Comparison of ENCODE assay signal across 8 cellular contexts in the genomic region with DNA sequence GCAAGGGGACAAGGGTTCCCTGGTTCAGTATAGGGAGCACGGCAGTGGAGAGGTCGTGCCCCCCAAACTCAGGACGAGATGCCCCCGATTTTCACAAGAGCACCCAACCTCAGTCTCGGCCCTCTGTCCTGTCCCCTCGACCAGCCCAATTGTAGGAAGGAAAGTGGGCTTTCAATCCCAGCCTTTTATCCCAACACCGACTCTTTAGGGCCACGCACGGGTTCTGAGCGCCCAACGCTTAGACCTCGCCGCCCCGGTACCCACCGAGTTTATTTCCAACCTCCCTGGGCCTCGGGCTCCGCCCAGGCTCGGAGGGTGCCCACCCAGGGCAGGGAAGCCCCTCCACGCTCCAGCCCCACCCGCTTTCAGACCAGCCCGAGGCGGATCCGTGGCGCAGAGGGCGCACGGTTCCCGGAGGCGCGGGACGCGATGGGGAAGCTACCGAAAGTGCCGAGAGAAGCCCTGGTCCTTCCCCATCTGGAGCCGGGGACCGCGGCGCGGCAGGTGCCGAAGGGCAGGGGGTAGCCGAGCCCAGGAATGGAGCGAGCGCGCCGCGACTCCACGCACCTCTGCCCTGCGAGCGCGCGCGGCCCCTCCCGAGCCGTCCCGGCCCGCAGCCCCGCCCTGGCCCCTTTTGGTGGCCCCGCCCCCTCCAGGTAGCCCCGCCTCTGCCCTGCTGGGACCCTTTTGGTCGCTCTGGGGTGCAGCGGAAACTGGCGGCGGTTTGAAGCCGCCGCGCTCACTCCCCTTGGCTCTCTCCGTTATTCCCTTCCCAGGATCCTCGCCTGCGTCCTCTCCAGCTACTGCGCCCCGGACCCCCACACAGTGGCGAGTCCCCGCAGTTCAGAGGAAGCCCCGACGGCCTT. TPM values are rescaled to one million over a fixed set of nuclear protein-coding genes. Genes with fewer than 3 reads are reported as not detected.
DNase-seq lines count a peak whose midpoint lies in the region; ATAC-seq, FAIRE-seq and TF ChIP-seq lines count a peak whose summit lies in the region.

No MANE protein-coding gene starts in this region.

- WGBS in K562 (ENCODE audit: insufficient coverage, low coverage, missing lambda C conversion rate), result 10% methylated on average over 47 of the region's 74 CpGs

- TF ChIP-seq EP300 in K562 (IDR thresholded peaks at IDR 0.05; ENCODE audit: low read length), result no peak

- POLR2A ChIA-PET in K562 (lab: Yijun Ruan, JAX), result no interaction called here

- H3K9me3 ChIP-seq in SU-DHL-6 (ENCODE audit: insufficient read depth, low read length), result no peaks in the 10 kb centered on the region
- H3K9me3 ChIP-seq in K562 (replicated peaks; ENCODE audit: control insufficient read depth, insufficient read depth, low read depth, low read length), result no peaks in the 10 kb centered on the region
- H3K9me3 ChIP-seq in mucosa of rectum (ENCODE audit: control insufficient read depth in 2 of 2, low read length in 2 of 2), result no peaks in the 10 kb centered on the region
- H3K9me3 ChIP-seq in kidney (ENCODE audit: control insufficient read depth in 1 of 2, low read length in 2 of 2), result no peaks in the 10 kb centered on the region

- H3K9ac ChIP-seq in SU-DHL-6 (ENCODE audit: low read length) (peak overlapping the region; percentile 51), K562 (ENCODE audit: insufficient read depth in 1 of 2, low read depth in 2 of 2, low read length in 2 of 2) (peak overlapping the region in 1 of 2 experiments; percentile 35; a peak in 1 of 4 replicates), mucosa of rectum (ENCODE audit: low read depth in 1 of 2, low read length in 2 of 2) (no peak overlapping the region), kidney (ENCODE audit: low read length in 2 of 2) (no peak overlapping the region)

- H3K4me1 ChIP-seq in K562 (replicated peaks in 1 of 2; ENCODE audit: control insufficient read depth in 2 of 2, insufficient read depth in 2 of 2, low read length in 2 of 2), result peaks cover 0 to 23% of the 10 kb centered on the region in 2 experiments; a peak in 3 of 5 replicates
- H3K4me1 ChIP-seq in mucosa of rectum (ENCODE audit: control insufficient read depth in 2 of 2, insufficient read depth in 2 of 2, low read length in 2 of 2), result peaks cover 0 to 4% of the 10 kb centered on the region in 2 donors
- peaks cover 0 to 6% of the 10 kb centered on the region in 2 donors for H3K4me1 ChIP-seq in kidney (ENCODE audit: control insufficient read depth in 1 of 2, insufficient read depth in 1 of 2, low read depth in 1 of 2, low read length in 2 of 2)

- TF ChIP-seq CTCF in SU-DHL-6 (IDR thresholded peaks at IDR 0.05; ENCODE audit: insufficient read depth, low read length, poor library complexity, severe bottlenecking), result no peak
- TF ChIP-seq CTCF in K562 (IDR thresholded peaks at IDR 0.05 in 2 of 3, conservative IDR thresholded peaks at IDR 0.05 in 1 of 3; ENCODE audit: insufficient read depth in 2 of 3, low read depth in 1 of 3, low read length in 3 of 3), result no peak
- TF ChIP-seq CTCF in kidney (IDR thresholded peaks at IDR 0.05; ENCODE audit: borderline replicate concordance, extremely low read depth, insufficient read depth), result no peak

- H3F3A ChIP-seq in SU-DHL-6 (ENCODE audit: insufficient read depth), result no peaks in the 10 kb centered on the region

- DNase-seq in activated gamma-delta T cell treated with Interleukin-2 at 50 U/mL for 16 hours (peak; percentile 66), activated gamma-delta T cell (lab: John Stamatoyannopoulos, UW) (no peak), K562 (ENCODE audit: extremely low read depth in 1 of 4, low spot score in 3 of 4) (peak; percentile 30 to 85 (median 72)), kidney (no peak)
- DNase-seq in stimulated activated naive CD4-positive, alpha-beta T cell treated with Interleukin-2 at 50 U/mL for 16 hours (lab: John Stamatoyannopoulos, UW), result peak; percentile 18

- no peaks in the 10 kb centered on the region for H4K20me1 ChIP-seq in SU-DHL-6 (ENCODE audit: low read depth, low read length)
- H4K20me1 ChIP-seq in K562 (replicated peaks; ENCODE audit: control insufficient read depth, insufficient read depth, low read length), result peaks cover 2% of the 10 kb centered on the region; the same call in 1 of the 2 replicates

- no peak for TF ChIP-seq RAD21 in K562 (CRISPR knock-in tag; conservative IDR thresholded peaks at IDR 0.05 in 1 of 2, IDR thresholded peaks at IDR 0.05 in 1 of 2)

- in situ Hi-C loops in K562 (cut with MboI), result no loop called here

- peak overlapping the region; percentile 56 for H3K4me3 ChIP-seq in SU-DHL-6 (ENCODE audit: insufficient read depth, low read length, poor library complexity, severe bottlenecking)
- H3K4me3 ChIP-seq in K562, result peak overlapping the region; percentile 18; the same call in 1 of the 2 replicates
- H3K4me3 ChIP-seq in mucosa of rectum (ENCODE audit: low read length in 2 of 2), result peak overlapping the region; percentile 35 to 44
- no peak overlapping the region for H3K4me3 ChIP-seq in kidney (ENCODE audit: low read length in 2 of 2)

- peak overlapping the region; percentile 37 for H2AFZ ChIP-seq in SU-DHL-6 (ENCODE audit: low read depth, low read length, severe bottlenecking)
- H2AFZ ChIP-seq in K562 (ENCODE audit: low read depth, low read length), result 0 out of 2 replicates have a peak overlapping the region, but pooled peaks have one; percentile 44

- H3K9me1 ChIP-seq in K562 (ENCODE audit: control insufficient read depth, insufficient read depth, low read length), result no peaks in the 10 kb centered on the region

- CTCF ChIA-PET in K562 (lab: Yijun Ruan, JAX; ENCODE audit: low intra/inter-chr PET ratio), result no interaction called here

- no peaks in the 10 kb centered on the region for H3K9me2 ChIP-seq in SU-DHL-6 (replicated peaks; ENCODE audit: insufficient read depth, low read length)

- H3K36me3 ChIP-seq in SU-DHL-6 (ENCODE audit: low read length) (no peaks in the 10 kb centered on the region), K562 (ENCODE audit: control insufficient read depth, insufficient read depth, low read length) (no peaks in the 10 kb centered on the region), mucosa of rectum (ENCODE audit: control insufficient read depth in 2 of 2, insufficient read depth in 2 of 2, low read length in 2 of 2) (no peaks in the 10 kb centered on the region), kidney (ENCODE audit: control insufficient read depth in 1 of 2, insufficient read depth in 2 of 2, low read length in 2 of 2) (no peaks in the 10 kb centered on the region)

- ATAC-seq in K562, result peak; percentile 84
- ATAC-seq in HG02678 (IDR thresholded peaks at IDR 0.05; ENCODE audit: unreplicated experiment), result no peak

- intact Hi-C loops in K562 (cut with micrococcal nuclease), result no loop called here
- intact Hi-C loops in kidney (cut with DNase I), result no loop called here

- no TSS peak for BruUV-seq in K562 (replicated peaks; lab: Mats Ljungman, UMichigan)

- FAIRE-seq in K562 (lab: Jason Lieb, UNC), result no peak
- no peak for FAIRE-seq in kidney (lab: Jason Lieb, UNC)

- no peaks in the 10 kb centered on the region for H3K79me2 ChIP-seq in SU-DHL-6 (ENCODE audit: insufficient read depth, low read length)
- no peaks in the 10 kb centered on the region for H3K79me2 ChIP-seq in K562 (ENCODE audit: control insufficient read depth, insufficient read depth, low read length)

- H3K27ac ChIP-seq in SU-DHL-6 (ENCODE audit: low read depth, low read length) (no peak overlapping the region), K562 (ENCODE audit: extremely low read depth, low read depth, low read length) (no peak overlapping the region), mucosa of rectum (ENCODE audit: low read depth in 2 of 2, low read length in 2 of 2) (no peak overlapping the region), kidney (ENCODE audit: low read depth in 2 of 2, low read length in 2 of 2) (no peak overlapping the region)

- H3K4me2 ChIP-seq in SU-DHL-6 (ENCODE audit: low read depth, low read length, poor library complexity, severe bottlenecking) (peak overlapping the region; percentile 76), K562 (ENCODE audit: insufficient read depth, low read length) (peak overlapping the region; percentile 54)

- no peaks in the 10 kb centered on the region for H3K27me3 ChIP-seq in SU-DHL-6 (ENCODE audit: low read length)
- H3K27me3 ChIP-seq in K562 (ENCODE audit: control insufficient read depth in 2 of 2, insufficient read depth in 2 of 2, low read length in 2 of 2), result peaks cover 30 to 75% of the 10 kb centered on the region in 2 experiments
- peaks cover 19 to 50% of the 10 kb centered on the region in 2 donors for H3K27me3 ChIP-seq in mucosa of rectum (ENCODE audit: control insufficient read depth in 2 of 2, insufficient read depth in 2 of 2, low read length in 2 of 2)

- no peak for TF ChIP-seq POLR2A in K562 (conservative IDR thresholded peaks at IDR 0.05)

RNA-seq across cellular contexts. Expression of a gene that starts 20.4 kb away (rescaled TPM):
- total RNA-seq in K562 (2011; cell fraction: chromatin; rRNA removed; ENCODE audit: low replicate concordance), result 0.09 TPM in 1 of 2 replicates, not detected in the other
- not detected in 2 replicates for total RNA-seq in K562 (2011; cell fraction: nucleolus; rRNA removed)
- not detected in 2 replicates for total RNA-seq in K562 (2011; cell fraction: nucleoplasm; rRNA removed)
- total RNA-seq in K562 (2014; rRNA removed), result not detected in 2 replicates
- total RNA-seq in K562 (2014; rRNA removed; fragmentation: Illumina TruSeq; extraction: Trizol), result not detected in 2 replicates
- not detected in 2 replicates for total RNA-seq in K562 (2015; rRNA removed; fragmentation: Illumina TruSeq; extraction: Trizol)
- not detected in 2 replicates for total RNA-seq in K562 (2021)
- polyA plus RNA-seq in K562 (2011; rRNA removed), result not detected in 2 replicates
- not detected in 2 replicates for polyA plus RNA-seq in K562 (2011; cell fraction: cytosol; rRNA removed)
- not detected in 2 replicates for polyA plus RNA-seq in K562 (2011; cell fraction: nucleus; rRNA removed)
- not detected in 2 replicates for polyA plus RNA-seq in K562 (2012)
- polyA plus RNA-seq in K562 (2014; fragmentation: Illumina TruSeq; extraction: Trizol), result not detected in 2 replicates
- not detected for polyA plus RNA-seq in K562 (2014; fragmentation: Nextera tagmentation; extraction: Ambion mirVana)
- not detected in 2 replicates for polyA plus RNA-seq in K562 (2014; rRNA removed)
- not detected in 2 replicates for polyA minus RNA-seq in K562 (2011; rRNA and poly(A)+ RNA removed)
- not detected in 2 replicates for polyA minus RNA-seq in K562 (2011; cell fraction: cytosol; rRNA and poly(A)+ RNA removed)
- not detected in 2 replicates for polyA minus RNA-seq in K562 (2011; cell fraction: nucleus; rRNA and poly(A)+ RNA removed)
- total RNA-seq in kidney, result 0.76 TPM
- polyA plus RNA-seq in kidney (ENCODE audit: insufficient read depth, low read depth, low replicate concordance), result 0.11 TPM

RNA-seq across cellular contexts. Expression of a gene that starts 46.4 kb away (rescaled TPM):
- 108 and 190 TPM in 2 replicates for total RNA-seq in K562 (2011; cell fraction: chromatin; rRNA removed; ENCODE audit: low replicate concordance)
- total RNA-seq in K562 (2011; cell fraction: nucleolus; rRNA removed), result 140 and 154 TPM in 2 replicates
- 158 and 180 TPM in 2 replicates for total RNA-seq in K562 (2011; cell fraction: nucleoplasm; rRNA removed)
- total RNA-seq in K562 (2014; rRNA removed) (33.4 and 44.9 TPM in 2 replicates), K562 (2014; rRNA removed; fragmentation: Illumina TruSeq; extraction: Trizol) (58.3 and 59.1 TPM in 2 replicates), K562 (2015; rRNA removed; fragmentation: Illumina TruSeq; extraction: Trizol) (53.5 and 53.8 TPM in 2 replicates), K562 (2021) (54.1 and 58.7 TPM in 2 replicates), kidney (62.4 TPM)
- polyA plus RNA-seq in K562 (2011; rRNA removed) (106 and 124 TPM in 2 replicates), K562 (2014; fragmentation: Illumina TruSeq; extraction: Trizol) (64.3 and 71.1 TPM in 2 replicates), K562 (2014; fragmentation: Nextera tagmentation; extraction: Ambion mirVana) (10 to 100 TPM; 58.9 to 77.0 TPM), K562 (2014; rRNA removed) (52.5 and 60.4 TPM in 2 replicates), kidney (ENCODE audit: insufficient read depth, low read depth, low replicate concordance) (84.1 TPM)
- 175 and 252 TPM in 2 replicates for polyA plus RNA-seq in K562 (2011; cell fraction: cytosol; rRNA removed)
- polyA plus RNA-seq in K562 (2011; cell fraction: nucleus; rRNA removed), result 125 and 165 TPM in 2 replicates
- 55.6 and 112 TPM in 2 replicates for polyA plus RNA-seq in K562 (2012)
- polyA minus RNA-seq in K562 (2011; rRNA and poly(A)+ RNA removed), result 185 and 193 TPM in 2 replicates
- 41.9 and 55.5 TPM in 2 replicates for polyA minus RNA-seq in K562 (2011; cell fraction: cytosol; rRNA and poly(A)+ RNA removed)
- polyA minus RNA-seq in K562 (2011; cell fraction: nucleus; rRNA and poly(A)+ RNA removed), result 36.5 and 65.0 TPM in 2 replicates

RNA-seq across cellular contexts. Expression of a gene that starts 46.9 kb away (rescaled TPM):
- 94.9 and 147 TPM in 2 replicates for total RNA-seq in K562 (2011; cell fraction: chromatin; rRNA removed; ENCODE audit: low replicate concordance)
- total RNA-seq in K562 (2011; cell fraction: nucleolus; rRNA removed), result 95.4 and 110 TPM in 2 replicates
- total RNA-seq in K562 (2011; cell fraction: nucleoplasm; rRNA removed), result 163 and 235 TPM in 2 replicates
- total RNA-seq in K562 (2014; rRNA removed) (40.5 and 58.3 TPM in 2 replicates), K562 (2014; rRNA removed; fragmentation: Illumina TruSeq; extraction: Trizol) (80.3 and 80.4 TPM in 2 replicates), K562 (2015; rRNA removed; fragmentation: Illumina TruSeq; extraction: Trizol) (61.2 and 67.6 TPM in 2 replicates), K562 (2021) (111 and 113 TPM in 2 replicates), kidney (109 TPM)
- polyA plus RNA-seq in K562 (2011; rRNA removed) (121 and 166 TPM in 2 replicates), K562 (2014; fragmentation: Illumina TruSeq; extraction: Trizol) (69.8 and 75.3 TPM in 2 replicates), K562 (2014; fragmentation: Nextera tagmentation; extraction: Ambion mirVana) (10 to 100 TPM; 27.4 to 27.9 TPM), K562 (2014; rRNA removed) (51.3 and 67.0 TPM in 2 replicates), kidney (ENCODE audit: insufficient read depth, low read depth, low replicate concordance) (108 TPM)
- polyA plus RNA-seq in K562 (2011; cell fraction: cytosol; rRNA removed), result 75.6 and 141 TPM in 2 replicates
- polyA plus RNA-seq in K562 (2011; cell fraction: nucleus; rRNA removed), result 37.8 and 76.5 TPM in 2 replicates
- 65.3 and 95.8 TPM in 2 replicates for polyA plus RNA-seq in K562 (2012)
- polyA minus RNA-seq in K562 (2011; rRNA and poly(A)+ RNA removed), result 88.6 and 117 TPM in 2 replicates
- polyA minus RNA-seq in K562 (2011; cell fraction: cytosol; rRNA and poly(A)+ RNA removed), result 54.8 and 56.9 TPM in 2 replicates
- 15.2 and 34.5 TPM in 2 replicates for polyA minus RNA-seq in K562 (2011; cell fraction: nucleus; rRNA and poly(A)+ RNA removed)

RNA-seq across cellular contexts. Expression of a gene that starts 59.0 kb away (rescaled TPM):
- 27.7 and 71.3 TPM in 2 replicates for total RNA-seq in K562 (2011; cell fraction: chromatin; rRNA removed; ENCODE audit: low replicate concordance)
- total RNA-seq in K562 (2011; cell fraction: nucleolus; rRNA removed), result 41.2 and 44.5 TPM in 2 replicates
- 27.3 and 28.3 TPM in 2 replicates for total RNA-seq in K562 (2011; cell fraction: nucleoplasm; rRNA removed)
- total RNA-seq in K562 (2014; rRNA removed) (12.6 and 21.2 TPM in 2 replicates), K562 (2014; rRNA removed; fragmentation: Illumina TruSeq; extraction: Trizol) (8.3 and 8.4 TPM in 2 replicates), K562 (2015; rRNA removed; fragmentation: Illumina TruSeq; extraction: Trizol) (10.3 and 10.9 TPM in 2 replicates), K562 (2021) (23.5 and 24.6 TPM in 2 replicates), kidney (26.7 TPM)
- polyA plus RNA-seq in K562 (2011; rRNA removed) (11.6 and 17.2 TPM in 2 replicates), K562 (2014; fragmentation: Illumina TruSeq; extraction: Trizol) (26.4 and 28.9 TPM in 2 replicates), K562 (2014; fragmentation: Nextera tagmentation; extraction: Ambion mirVana) (under 1 TPM; 0.52 to 0.57 TPM), K562 (2014; rRNA removed) (16.8 and 17.9 TPM in 2 replicates), kidney (ENCODE audit: insufficient read depth, low read depth, low replicate concordance) (16.9 TPM)
- 17.0 and 23.4 TPM in 2 replicates for polyA plus RNA-seq in K562 (2011; cell fraction: cytosol; rRNA removed)
- 20.9 and 27.8 TPM in 2 replicates for polyA plus RNA-seq in K562 (2011; cell fraction: nucleus; rRNA removed)
- 21.6 and 35.8 TPM in 2 replicates for polyA plus RNA-seq in K562 (2012)
- 7.0 and 7.2 TPM in 2 replicates for polyA minus RNA-seq in K562 (2011; rRNA and poly(A)+ RNA removed)
- 8.8 and 11.4 TPM in 2 replicates for polyA minus RNA-seq in K562 (2011; cell fraction: cytosol; rRNA and poly(A)+ RNA removed)
- 8.8 and 8.9 TPM in 2 replicates for polyA minus RNA-seq in K562 (2011; cell fraction: nucleus; rRNA and poly(A)+ RNA removed)

Comparison
In these comparisons a context has a peak if more than half of its experiments do, and no peak if none do; other contexts are left out.
1. DNase-seq: peak in activated gamma-delta T cell treated with Interleukin-2 at 50 U/mL for 16 hours (single experiment), K562 (4 of 4) and stimulated activated naive CD4-positive, alpha-beta T cell treated with Interleukin-2 at 50 U/mL for 16 hours (single experiment); none in activated gamma-delta T cell (single experiment) and kidney (single experiment).
2. H3K4me3 ChIP-seq: peak in SU-DHL-6 (single experiment), K562 (single experiment) and mucosa of rectum (2 of 2); none in kidney (0 of 2).